Comparison of ENCODE assay signal across 12 cellular contexts in genomic region chr20:33944914-33945313, GRCh38.
"Had no signal": no experiment of that assay in that cellular context is flagged by ENCODE, and none has a peak within 500 bp of the region (broad histone marks: within the 10 kb centered on the region; RNA-seq: fewer than 3 reads in every experiment).

No MANE protein-coding gene starts in this region.

- H3K4me1 Mint-ChIP-seq: brain; naive thymus-derived CD4-positive, alpha-beta T cell; stimulated activated effector memory CD8-positive, alpha-beta T cell treated with anti-CD3 and anti-CD28 coated beads, Interleukin-12 subunit alpha, Interleukin-12 subunit beta, amount 100 ng/mL, for 72 hours had no signal

- ATAC-seq: mucosa of descending colon; naive thymus-derived CD4-positive, alpha-beta T cell; pancreas; stimulated activated effector memory CD8-positive, alpha-beta T cell treated with anti-CD3 and anti-CD28 coated beads, Interleukin-12 subunit alpha, Interleukin-12 subunit beta, amount 100 ng/mL, for 72 hours had no signal

- H3K27ac Mint-ChIP-seq: naive thymus-derived CD4-positive, alpha-beta T cell; stimulated activated effector memory CD8-positive, alpha-beta T cell treated with anti-CD3 and anti-CD28 coated beads, Interleukin-12 subunit alpha, Interleukin-12 subunit beta, amount 100 ng/mL, for 72 hours had no signal

- H3K9me3 ChIP-seq: pancreas had no signal

- H3K27ac ChIP-seq: left ventricle myocardium inferior, pancreas, transverse colon, vagina had no signal

- H3K4me1 ChIP-seq: left ventricle myocardium inferior, pancreas, transverse colon, vagina had no signal

- H3K36me3 ChIP-seq: left ventricle myocardium inferior, pancreas, transverse colon, vagina had no signal

- H3K4me3 ChIP-seq: left ventricle myocardium inferior, mucosa of descending colon, pancreas, transverse colon, vagina had no signal

- H3K27me3 Mint-ChIP-seq: naive thymus-derived CD4-positive, alpha-beta T cell had no signal

- H3K4me3 Mint-ChIP-seq: brain; naive thymus-derived CD4-positive, alpha-beta T cell; stimulated activated effector memory CD8-positive, alpha-beta T cell treated with anti-CD3 and anti-CD28 coated beads, Interleukin-12 subunit alpha, Interleukin-12 subunit beta, amount 100 ng/mL, for 72 hours had no signal

- H3K27me3 ChIP-seq: pancreas, transverse colon, vagina had no signal

- DNase-seq: activated CD4-positive, alpha-beta T cell treated with anti-CD3 and anti-CD28 coated beads, Interleukin-2, amount 50 U/mL, for 48 hours; activated effector memory CD4-positive, alpha-beta T cell treated with Interleukin-2 at 50 U/mL for 16 hours; activated naive CD4-positive, alpha-beta T cell treated with anti-CD3 and anti-CD28 coated beads, Interleukin-2, amount 50 U/mL, for 16 hours; activated T-cell treated with anti-CD3 and anti-CD28 coated beads, Interleukin-2, amount 50 U/mL, for 1 hour; left ventricle myocardium inferior; mucosa of descending colon; naive thymus-derived CD4-positive, alpha-beta T cell; pancreas; transverse colon had no signal

- H3K36me3 Mint-ChIP-seq: brain; stimulated activated effector memory CD8-positive, alpha-beta T cell treated with anti-CD3 and anti-CD28 coated beads, Interleukin-12 subunit alpha, Interleukin-12 subunit beta, amount 100 ng/mL, for 72 hours had no signal
